8 cellular contexts compared by ENCODE assay signal in genomic region chr5:153831976-153832375, GRCh38.
DNase-seq lines count a peak whose midpoint lies in the region; ATAC-seq and TF ChIP-seq lines count a peak whose summit lies in the region.

No MANE protein-coding gene starts in this region.

- ATAC-seq in GM21447 (IDR thresholded peaks at IDR 0.05; ENCODE audit: unreplicated experiment): peak; percentile 91
- no peak for ATAC-seq in HG03196 (IDR thresholded peaks at IDR 0.05; ENCODE audit: unreplicated experiment)

- DNase-seq in CMK (ENCODE audit: low read depth): peak; percentile 15
- DNase-seq in HuH-7 (ENCODE audit: low spot score): peak; percentile 10
- DNase-seq in brain microvascular endothelial cell: peak; percentile 21
- no peak for DNase-seq in activated effector memory CD4-positive, alpha-beta T cell treated with Interleukin-2 at 50 U/mL for 16 hours
- DNase-seq in NCI-H2029 (lab: John Stamatoyannopoulos, UW): no peak
- no peak for DNase-seq in GDM1 (lab: John Stamatoyannopoulos, UW)

- no peak overlapping the region for H3K4me3 ChIP-seq in brain microvascular endothelial cell (ENCODE audit: low read depth, low read length)

- no peaks in the 10 kb centered on the region for H3K27me3 ChIP-seq in brain microvascular endothelial cell (replicated peaks)

- TF ChIP-seq CTCF in brain microvascular endothelial cell (IDR thresholded peaks at IDR 0.05; ENCODE audit: low read depth, low read length, missing control alignments): no peak

- in situ Hi-C loops in brain microvascular endothelial cell (cut with HindIII; ENCODE audit: low pct_ligation_motif_present, low sequenced_read_pairs): no loop called here

- H3K27ac ChIP-seq in brain microvascular endothelial cell: no peak overlapping the region

- no peaks in the 10 kb centered on the region for H3K36me3 ChIP-seq in brain microvascular endothelial cell (replicated peaks)

Comparison
In these comparisons a context has a peak if more than half of its experiments do, and no peak if none do; other contexts are left out.
1. DNase-seq: peak in CMK (single experiment), HuH-7 (single experiment) and brain microvascular endothelial cell (single experiment); none in activated effector memory CD4-positive, alpha-beta T cell treated with Interleukin-2 at 50 U/mL for 16 hours (single experiment), NCI-H2029 (single experiment) and GDM1 (single experiment).